ENCODE assay signal across 1 cellular context in the genomic region with DNA sequence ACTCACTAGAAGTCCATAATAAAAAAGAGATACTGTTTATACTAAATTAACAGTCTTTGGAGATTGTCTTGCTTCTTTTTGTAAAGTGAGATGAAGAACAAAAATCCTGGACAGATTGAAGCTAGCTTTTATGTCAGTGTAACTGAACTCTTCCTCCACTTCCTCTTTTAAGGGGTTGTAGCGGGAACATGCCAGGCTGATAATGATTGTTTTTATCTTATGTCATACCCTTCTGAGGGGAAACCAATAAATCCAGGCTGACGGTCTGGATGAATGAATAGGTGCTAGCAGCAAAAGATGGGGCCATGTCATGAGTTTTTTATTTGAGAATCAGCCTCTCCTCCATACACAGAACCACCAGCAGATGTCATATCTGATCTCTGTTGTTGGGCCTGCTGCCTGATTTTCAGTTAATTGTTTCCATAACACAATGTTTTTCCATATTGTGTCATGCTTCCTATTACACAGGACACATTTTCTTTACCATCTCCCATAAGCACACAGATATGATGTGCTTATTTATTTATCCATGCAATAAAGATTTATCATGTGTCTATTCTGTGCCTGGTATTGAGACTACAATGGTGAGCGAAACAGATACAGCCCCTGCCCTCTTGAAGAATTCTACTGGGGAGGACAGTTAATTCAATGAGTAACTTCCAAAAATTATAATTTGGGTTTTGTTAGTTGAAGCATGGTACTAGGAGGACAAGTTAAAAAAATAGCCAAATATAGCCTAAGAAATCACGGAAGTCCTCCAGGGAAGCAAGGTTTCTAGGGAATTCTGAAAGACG.
TF ChIP-seq lines count a peak whose summit lies in the region.

No MANE protein-coding gene starts in this region.

TF ChIP-seq in K562, 482 proteins besides CTCF, POLR2A, EP300 and RAD21 (continued from another document):
- TF ChIP-seq, protein P1, sequence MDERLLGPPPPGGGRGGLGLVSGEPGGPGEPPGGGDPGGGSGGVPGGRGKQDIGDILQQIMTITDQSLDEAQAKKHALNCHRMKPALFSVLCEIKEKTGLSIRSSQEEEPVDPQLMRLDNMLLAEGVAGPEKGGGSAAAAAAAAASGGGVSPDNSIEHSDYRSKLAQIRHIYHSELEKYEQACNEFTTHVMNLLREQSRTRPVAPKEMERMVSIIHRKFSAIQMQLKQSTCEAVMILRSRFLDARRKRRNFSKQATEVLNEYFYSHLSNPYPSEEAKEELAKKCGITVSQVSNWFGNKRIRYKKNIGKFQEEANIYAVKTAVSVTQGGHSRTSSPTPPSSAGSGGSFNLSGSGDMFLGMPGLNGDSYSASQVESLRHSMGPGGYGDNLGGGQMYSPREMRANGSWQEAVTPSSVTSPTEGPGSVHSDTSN (CRISPR knock-in tag; IDR thresholded peaks at IDR 0.05; ENCODE audit: low read depth) = no peak
- TF ChIP-seq, protein P1 (tag; conservative IDR thresholded peaks at IDR 0.05; ENCODE audit: low read depth) = peak; percentile 66
TF ChIP-seq in K562: peak in this region for 3.
